ENCODE assay signal across 1 cellular context in the genomic region with DNA sequence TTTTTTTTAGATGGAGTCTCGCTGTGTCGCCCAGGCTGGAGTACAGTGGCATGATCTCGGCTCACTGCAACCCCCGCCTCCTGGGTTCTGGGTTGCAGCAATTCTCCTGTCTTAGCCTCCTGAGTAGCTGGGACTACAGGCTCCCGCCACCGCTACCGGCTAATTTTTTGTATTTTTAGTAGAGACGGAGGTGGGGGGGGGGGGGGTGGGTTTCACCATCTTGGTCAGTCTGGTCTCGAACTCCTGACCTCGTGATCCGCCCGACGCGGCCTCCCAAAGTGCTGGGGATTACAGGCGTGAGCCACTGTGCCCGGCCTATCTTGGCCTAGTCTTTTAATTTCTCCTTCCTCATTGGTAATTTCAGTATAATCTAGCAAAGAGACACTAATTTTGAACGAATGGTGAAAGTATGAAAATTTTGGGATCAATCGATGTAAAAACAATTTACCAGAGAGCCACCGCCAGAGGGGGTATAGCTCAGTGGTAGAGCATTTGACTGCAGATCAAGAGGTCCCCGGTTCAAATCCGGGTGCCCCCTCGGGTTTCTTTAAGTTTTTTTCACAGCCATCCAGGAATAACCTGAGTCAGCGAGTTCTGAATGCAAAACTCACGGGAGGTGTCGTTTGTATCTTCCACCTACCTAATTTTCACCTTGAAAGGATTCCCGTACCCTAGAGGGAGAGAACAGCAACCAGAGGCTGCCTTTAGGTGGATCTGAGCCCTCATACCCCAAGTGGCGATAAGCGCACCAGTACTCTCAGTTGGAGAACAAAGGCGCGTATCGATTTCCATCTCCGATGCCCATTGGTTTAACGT.
TF ChIP-seq lines count a peak whose summit lies in the region.

No MANE protein-coding gene starts in this region.

TF ChIP-seq in HepG2, 621 proteins besides CTCF, POLR2A, EP300 and RAD21 (continued from another document and continues in another):
- TF ChIP-seq, protein P1, sequence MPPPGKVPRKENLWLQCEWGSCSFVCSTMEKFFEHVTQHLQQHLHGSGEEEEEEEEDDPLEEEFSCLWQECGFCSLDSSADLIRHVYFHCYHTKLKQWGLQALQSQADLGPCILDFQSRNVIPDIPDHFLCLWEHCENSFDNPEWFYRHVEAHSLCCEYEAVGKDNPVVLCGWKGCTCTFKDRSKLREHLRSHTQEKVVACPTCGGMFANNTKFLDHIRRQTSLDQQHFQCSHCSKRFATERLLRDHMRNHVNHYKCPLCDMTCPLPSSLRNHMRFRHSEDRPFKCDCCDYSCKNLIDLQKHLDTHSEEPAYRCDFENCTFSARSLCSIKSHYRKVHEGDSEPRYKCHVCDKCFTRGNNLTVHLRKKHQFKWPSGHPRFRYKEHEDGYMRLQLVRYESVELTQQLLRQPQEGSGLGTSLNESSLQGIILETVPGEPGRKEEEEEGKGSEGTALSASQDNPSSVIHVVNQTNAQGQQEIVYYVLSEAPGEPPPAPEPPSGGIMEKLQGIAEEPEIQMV (CRISPR knock-in tag; IDR thresholded peaks at IDR 0.05; ENCODE audit: low read depth), result no peak
- no peak for TF ChIP-seq NR1H2 (CRISPR knock-in tag; IDR thresholded peaks at IDR 0.05; ENCODE audit: borderline replicate concordance, low read depth)
- peak; percentile 20; the same call in 1 of the 2 replicates for TF ChIP-seq ZNF792 (CRISPR knock-in tag; IDR thresholded peaks at IDR 0.05)
- no peak; the same call in 1 of the 2 replicates for TF ChIP-seq ZNF878 (CRISPR knock-in tag; IDR thresholded peaks at IDR 0.05)
- no peak for TF ChIP-seq RNF2 (conservative IDR thresholded peaks at IDR 0.05; ENCODE audit: low read depth)
- no peak for TF ChIP-seq ZNF382 (CRISPR knock-in tag; IDR thresholded peaks at IDR 0.05; ENCODE audit: borderline replicate concordance)
- TF ChIP-seq ZNF33B (CRISPR knock-in tag; IDR thresholded peaks at IDR 0.05), result no peak
- TF ChIP-seq, protein P2, sequence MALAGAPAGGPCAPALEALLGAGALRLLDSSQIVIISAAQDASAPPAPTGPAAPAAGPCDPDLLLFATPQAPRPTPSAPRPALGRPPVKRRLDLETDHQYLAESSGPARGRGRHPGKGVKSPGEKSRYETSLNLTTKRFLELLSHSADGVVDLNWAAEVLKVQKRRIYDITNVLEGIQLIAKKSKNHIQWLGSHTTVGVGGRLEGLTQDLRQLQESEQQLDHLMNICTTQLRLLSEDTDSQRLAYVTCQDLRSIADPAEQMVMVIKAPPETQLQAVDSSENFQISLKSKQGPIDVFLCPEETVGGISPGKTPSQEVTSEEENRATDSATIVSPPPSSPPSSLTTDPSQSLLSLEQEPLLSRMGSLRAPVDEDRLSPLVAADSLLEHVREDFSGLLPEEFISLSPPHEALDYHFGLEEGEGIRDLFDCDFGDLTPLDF (CRISPR knock-in tag; IDR thresholded peaks at IDR 0.05), result 0 out of 2 replicates have a peak, but pooled peaks have one; percentile 35
- TF ChIP-seq ARNT (IDR thresholded peaks at IDR 0.05), result no peak
- TF ChIP-seq PRPF4 (IDR thresholded peaks at IDR 0.05; ENCODE audit: low read depth, low read length, poor library complexity, severe bottlenecking), result peak; percentile 89
- TF ChIP-seq, protein P3, sequence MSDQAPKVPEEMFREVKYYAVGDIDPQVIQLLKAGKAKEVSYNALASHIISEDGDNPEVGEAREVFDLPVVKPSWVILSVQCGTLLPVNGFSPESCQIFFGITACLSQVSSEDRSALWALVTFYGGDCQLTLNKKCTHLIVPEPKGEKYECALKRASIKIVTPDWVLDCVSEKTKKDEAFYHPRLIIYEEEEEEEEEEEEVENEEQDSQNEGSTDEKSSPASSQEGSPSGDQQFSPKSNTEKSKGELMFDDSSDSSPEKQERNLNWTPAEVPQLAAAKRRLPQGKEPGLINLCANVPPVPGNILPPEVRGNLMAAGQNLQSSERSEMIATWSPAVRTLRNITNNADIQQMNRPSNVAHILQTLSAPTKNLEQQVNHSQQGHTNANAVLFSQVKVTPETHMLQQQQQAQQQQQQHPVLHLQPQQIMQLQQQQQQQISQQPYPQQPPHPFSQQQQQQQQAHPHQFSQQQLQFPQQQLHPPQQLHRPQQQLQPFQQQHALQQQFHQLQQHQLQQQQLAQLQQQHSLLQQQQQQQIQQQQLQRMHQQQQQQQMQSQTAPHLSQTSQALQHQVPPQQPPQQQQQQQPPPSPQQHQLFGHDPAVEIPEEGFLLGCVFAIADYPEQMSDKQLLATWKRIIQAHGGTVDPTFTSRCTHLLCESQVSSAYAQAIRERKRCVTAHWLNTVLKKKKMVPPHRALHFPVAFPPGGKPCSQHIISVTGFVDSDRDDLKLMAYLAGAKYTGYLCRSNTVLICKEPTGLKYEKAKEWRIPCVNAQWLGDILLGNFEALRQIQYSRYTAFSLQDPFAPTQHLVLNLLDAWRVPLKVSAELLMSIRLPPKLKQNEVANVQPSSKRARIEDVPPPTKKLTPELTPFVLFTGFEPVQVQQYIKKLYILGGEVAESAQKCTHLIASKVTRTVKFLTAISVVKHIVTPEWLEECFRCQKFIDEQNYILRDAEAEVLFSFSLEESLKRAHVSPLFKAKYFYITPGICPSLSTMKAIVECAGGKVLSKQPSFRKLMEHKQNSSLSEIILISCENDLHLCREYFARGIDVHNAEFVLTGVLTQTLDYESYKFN (CRISPR knock-in tag; conservative IDR thresholded peaks at IDR 0.05), result no peak
- TF ChIP-seq, protein P4, sequence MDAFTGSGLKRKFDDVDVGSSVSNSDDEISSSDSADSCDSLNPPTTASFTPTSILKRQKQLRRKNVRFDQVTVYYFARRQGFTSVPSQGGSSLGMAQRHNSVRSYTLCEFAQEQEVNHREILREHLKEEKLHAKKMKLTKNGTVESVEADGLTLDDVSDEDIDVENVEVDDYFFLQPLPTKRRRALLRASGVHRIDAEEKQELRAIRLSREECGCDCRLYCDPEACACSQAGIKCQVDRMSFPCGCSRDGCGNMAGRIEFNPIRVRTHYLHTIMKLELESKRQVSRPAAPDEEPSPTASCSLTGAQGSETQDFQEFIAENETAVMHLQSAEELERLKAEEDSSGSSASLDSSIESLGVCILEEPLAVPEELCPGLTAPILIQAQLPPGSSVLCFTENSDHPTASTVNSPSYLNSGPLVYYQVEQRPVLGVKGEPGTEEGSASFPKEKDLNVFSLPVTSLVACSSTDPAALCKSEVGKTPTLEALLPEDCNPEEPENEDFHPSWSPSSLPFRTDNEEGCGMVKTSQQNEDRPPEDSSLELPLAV (CRISPR knock-in tag; conservative IDR thresholded peaks at IDR 0.05; ENCODE audit: low read depth), result no peak
- TF ChIP-seq SRSF4 (IDR thresholded peaks at IDR 0.05; ENCODE audit: low read depth, low read length, poor library complexity, severe bottlenecking), result no peak
- TF ChIP-seq JDP2 (CRISPR knock-in tag; IDR thresholded peaks at IDR 0.05; ENCODE audit: borderline replicate concordance), result no peak
- TF ChIP-seq, protein P5, sequence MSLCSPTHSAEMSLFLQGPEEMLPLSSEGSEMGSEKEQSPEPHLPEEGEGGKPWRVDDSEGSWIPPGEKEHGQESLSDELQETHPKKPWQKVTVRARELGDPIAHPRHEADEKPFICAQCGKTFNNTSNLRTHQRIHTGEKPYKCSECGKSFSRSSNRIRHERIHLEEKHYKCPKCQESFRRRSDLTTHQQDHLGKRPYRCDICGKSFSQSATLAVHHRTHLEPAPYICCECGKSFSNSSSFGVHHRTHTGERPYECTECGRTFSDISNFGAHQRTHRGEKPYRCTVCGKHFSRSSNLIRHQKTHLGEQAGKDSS (CRISPR knock-in tag; IDR thresholded peaks at IDR 0.05; ENCODE audit: borderline replicate concordance, low read depth), result no peak
- TF ChIP-seq ZNF672 (CRISPR knock-in tag; IDR thresholded peaks at IDR 0.05), result no peak
- no peak for TF ChIP-seq ZNF350 (CRISPR knock-in tag; IDR thresholded peaks at IDR 0.05; ENCODE audit: borderline replicate concordance, low read depth)
- no peak for TF ChIP-seq GZF1 (CRISPR knock-in tag; IDR thresholded peaks at IDR 0.05)
- TF ChIP-seq TOE1 (CRISPR knock-in tag; IDR thresholded peaks at IDR 0.05), result peak; percentile 25; the same call in 1 of the 2 replicates
- peak; percentile 12; the same call in 1 of the 2 replicates for TF ChIP-seq CEBPG (CRISPR knock-in tag; IDR thresholded peaks at IDR 0.05)
- no peak for TF ChIP-seq ARHGAP35 (CRISPR knock-in tag; IDR thresholded peaks at IDR 0.05; ENCODE audit: borderline replicate concordance)
- TF ChIP-seq, protein P6, sequence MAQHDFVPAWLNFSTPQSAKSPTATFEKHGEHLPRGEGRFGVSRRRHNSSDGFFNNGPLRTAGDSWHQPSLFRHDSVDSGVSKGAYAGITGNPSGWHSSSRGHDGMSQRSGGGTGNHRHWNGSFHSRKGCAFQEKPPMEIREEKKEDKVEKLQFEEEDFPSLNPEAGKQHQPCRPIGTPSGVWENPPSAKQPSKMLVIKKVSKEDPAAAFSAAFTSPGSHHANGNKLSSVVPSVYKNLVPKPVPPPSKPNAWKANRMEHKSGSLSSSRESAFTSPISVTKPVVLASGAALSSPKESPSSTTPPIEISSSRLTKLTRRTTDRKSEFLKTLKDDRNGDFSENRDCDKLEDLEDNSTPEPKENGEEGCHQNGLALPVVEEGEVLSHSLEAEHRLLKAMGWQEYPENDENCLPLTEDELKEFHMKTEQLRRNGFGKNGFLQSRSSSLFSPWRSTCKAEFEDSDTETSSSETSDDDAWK (CRISPR knock-in tag; IDR thresholded peaks at IDR 0.05), result no peak
- TF ChIP-seq, protein P7, sequence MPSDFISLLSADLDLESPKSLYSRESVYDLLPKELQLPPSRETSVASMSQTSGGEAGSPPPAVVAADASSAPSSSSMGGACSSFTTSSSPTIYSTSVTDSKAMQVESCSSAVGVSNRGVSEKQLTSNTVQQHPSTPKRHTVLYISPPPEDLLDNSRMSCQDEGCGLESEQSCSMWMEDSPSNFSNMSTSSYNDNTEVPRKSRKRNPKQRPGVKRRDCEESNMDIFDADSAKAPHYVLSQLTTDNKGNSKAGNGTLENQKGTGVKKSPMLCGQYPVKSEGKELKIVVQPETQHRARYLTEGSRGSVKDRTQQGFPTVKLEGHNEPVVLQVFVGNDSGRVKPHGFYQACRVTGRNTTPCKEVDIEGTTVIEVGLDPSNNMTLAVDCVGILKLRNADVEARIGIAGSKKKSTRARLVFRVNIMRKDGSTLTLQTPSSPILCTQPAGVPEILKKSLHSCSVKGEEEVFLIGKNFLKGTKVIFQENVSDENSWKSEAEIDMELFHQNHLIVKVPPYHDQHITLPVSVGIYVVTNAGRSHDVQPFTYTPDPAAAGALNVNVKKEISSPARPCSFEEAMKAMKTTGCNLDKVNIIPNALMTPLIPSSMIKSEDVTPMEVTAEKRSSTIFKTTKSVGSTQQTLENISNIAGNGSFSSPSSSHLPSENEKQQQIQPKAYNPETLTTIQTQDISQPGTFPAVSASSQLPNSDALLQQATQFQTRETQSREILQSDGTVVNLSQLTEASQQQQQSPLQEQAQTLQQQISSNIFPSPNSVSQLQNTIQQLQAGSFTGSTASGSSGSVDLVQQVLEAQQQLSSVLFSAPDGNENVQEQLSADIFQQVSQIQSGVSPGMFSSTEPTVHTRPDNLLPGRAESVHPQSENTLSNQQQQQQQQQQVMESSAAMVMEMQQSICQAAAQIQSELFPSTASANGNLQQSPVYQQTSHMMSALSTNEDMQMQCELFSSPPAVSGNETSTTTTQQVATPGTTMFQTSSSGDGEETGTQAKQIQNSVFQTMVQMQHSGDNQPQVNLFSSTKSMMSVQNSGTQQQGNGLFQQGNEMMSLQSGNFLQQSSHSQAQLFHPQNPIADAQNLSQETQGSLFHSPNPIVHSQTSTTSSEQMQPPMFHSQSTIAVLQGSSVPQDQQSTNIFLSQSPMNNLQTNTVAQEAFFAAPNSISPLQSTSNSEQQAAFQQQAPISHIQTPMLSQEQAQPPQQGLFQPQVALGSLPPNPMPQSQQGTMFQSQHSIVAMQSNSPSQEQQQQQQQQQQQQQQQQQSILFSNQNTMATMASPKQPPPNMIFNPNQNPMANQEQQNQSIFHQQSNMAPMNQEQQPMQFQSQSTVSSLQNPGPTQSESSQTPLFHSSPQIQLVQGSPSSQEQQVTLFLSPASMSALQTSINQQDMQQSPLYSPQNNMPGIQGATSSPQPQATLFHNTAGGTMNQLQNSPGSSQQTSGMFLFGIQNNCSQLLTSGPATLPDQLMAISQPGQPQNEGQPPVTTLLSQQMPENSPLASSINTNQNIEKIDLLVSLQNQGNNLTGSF (CRISPR knock-in tag; IDR thresholded peaks at IDR 0.05), result no peak
- TF ChIP-seq, protein P8, sequence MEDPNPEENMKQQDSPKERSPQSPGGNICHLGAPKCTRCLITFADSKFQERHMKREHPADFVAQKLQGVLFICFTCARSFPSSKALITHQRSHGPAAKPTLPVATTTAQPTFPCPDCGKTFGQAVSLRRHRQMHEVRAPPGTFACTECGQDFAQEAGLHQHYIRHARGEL (CRISPR knock-in tag; IDR thresholded peaks at IDR 0.05), result no peak
- TF ChIP-seq ZNF780A (CRISPR knock-in tag; IDR thresholded peaks at IDR 0.05), result no peak
- TF ChIP-seq KDM4B (CRISPR knock-in tag; IDR thresholded peaks at IDR 0.05), result no peak
- no peak for TF ChIP-seq SRSF9 (IDR thresholded peaks at IDR 0.05; ENCODE audit: borderline replicate concordance, insufficient read depth, low read depth, low read length, poor library complexity, severe bottlenecking)
- TF ChIP-seq IKZF1 (IDR thresholded peaks at IDR 0.05), result no peak
- TF ChIP-seq ERF (CRISPR knock-in tag; IDR thresholded peaks at IDR 0.05), result no peak; the same call in 1 of the 2 replicates
- TF ChIP-seq, protein P9, sequence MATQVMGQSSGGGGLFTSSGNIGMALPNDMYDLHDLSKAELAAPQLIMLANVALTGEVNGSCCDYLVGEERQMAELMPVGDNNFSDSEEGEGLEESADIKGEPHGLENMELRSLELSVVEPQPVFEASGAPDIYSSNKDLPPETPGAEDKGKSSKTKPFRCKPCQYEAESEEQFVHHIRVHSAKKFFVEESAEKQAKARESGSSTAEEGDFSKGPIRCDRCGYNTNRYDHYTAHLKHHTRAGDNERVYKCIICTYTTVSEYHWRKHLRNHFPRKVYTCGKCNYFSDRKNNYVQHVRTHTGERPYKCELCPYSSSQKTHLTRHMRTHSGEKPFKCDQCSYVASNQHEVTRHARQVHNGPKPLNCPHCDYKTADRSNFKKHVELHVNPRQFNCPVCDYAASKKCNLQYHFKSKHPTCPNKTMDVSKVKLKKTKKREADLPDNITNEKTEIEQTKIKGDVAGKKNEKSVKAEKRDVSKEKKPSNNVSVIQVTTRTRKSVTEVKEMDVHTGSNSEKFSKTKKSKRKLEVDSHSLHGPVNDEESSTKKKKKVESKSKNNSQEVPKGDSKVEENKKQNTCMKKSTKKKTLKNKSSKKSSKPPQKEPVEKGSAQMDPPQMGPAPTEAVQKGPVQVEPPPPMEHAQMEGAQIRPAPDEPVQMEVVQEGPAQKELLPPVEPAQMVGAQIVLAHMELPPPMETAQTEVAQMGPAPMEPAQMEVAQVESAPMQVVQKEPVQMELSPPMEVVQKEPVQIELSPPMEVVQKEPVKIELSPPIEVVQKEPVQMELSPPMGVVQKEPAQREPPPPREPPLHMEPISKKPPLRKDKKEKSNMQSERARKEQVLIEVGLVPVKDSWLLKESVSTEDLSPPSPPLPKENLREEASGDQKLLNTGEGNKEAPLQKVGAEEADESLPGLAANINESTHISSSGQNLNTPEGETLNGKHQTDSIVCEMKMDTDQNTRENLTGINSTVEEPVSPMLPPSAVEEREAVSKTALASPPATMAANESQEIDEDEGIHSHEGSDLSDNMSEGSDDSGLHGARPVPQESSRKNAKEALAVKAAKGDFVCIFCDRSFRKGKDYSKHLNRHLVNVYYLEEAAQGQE (IDR thresholded peaks at IDR 0.05; ENCODE audit: borderline replicate concordance in 1 of 2, low read depth in 1 of 2, low read length in 2 of 2), result no peak; a peak in 1 of 4 replicates
- TF ChIP-seq ZBTB42 (CRISPR knock-in tag; IDR thresholded peaks at IDR 0.05), result no peak
- no peak for TF ChIP-seq ZNF589 (CRISPR knock-in tag; conservative IDR thresholded peaks at IDR 0.05)
- no peak for TF ChIP-seq SCMH1 (CRISPR knock-in tag; IDR thresholded peaks at IDR 0.05; ENCODE audit: borderline replicate concordance)
- TF ChIP-seq FOXA3 (CRISPR knock-in tag; IDR thresholded peaks at IDR 0.05), result no peak; the same call in 1 of the 2 replicates
- TF ChIP-seq ZNF446 (CRISPR knock-in tag; IDR thresholded peaks at IDR 0.05), result no peak
- no peak for TF ChIP-seq JUN (CRISPR knock-in tag; IDR thresholded peaks at IDR 0.05)
- no peak for TF ChIP-seq ZNF552 (CRISPR knock-in tag; IDR thresholded peaks at IDR 0.05; ENCODE audit: borderline replicate concordance)
